ENCODE assay signal across 8 cellular contexts in genomic region chrX:24693453-24694202, GRCh38. TPM values are rescaled to one million over a fixed set of nuclear protein-coding genes. Genes with fewer than 3 reads are reported as not detected.
DNase-seq lines count a peak whose midpoint lies in the region; ATAC-seq, FAIRE-seq and TF ChIP-seq lines count a peak whose summit lies in the region.

TSS of gene POLA1 (plus strand) at chrX:24693918. CDS start at chrX:24693962, 44 bp downstream.

- ATAC-seq in GM19043 (IDR thresholded peaks at IDR 0.05; ENCODE audit: low read depth, unreplicated experiment) = peak; percentile 94
- ATAC-seq in HG03354 (IDR thresholded peaks at IDR 0.05; ENCODE audit: poor library complexity, severe bottlenecking, unreplicated experiment) = peak; percentile 96

- H3K4me2 ChIP-seq in keratinocyte (ENCODE audit: control insufficient read depth, extremely low read depth, insufficient read depth, low read depth, low read length) = peak within 1 kb of the TSS; percentile 73

- dilution Hi-C loops in keratinocyte (cut with MboI; ENCODE audit: extremely low pct_ligation_motif_present, low sequenced_read_pairs) = no loop called here

- DNase-seq in AML-193 (lab: John Stamatoyannopoulos, UW) = peak; percentile 78 to 82
- DNase-seq in NCI-H446 (lab: John Stamatoyannopoulos, UW) = peak; percentile 90 to 93
- DNase-seq in activated CD4-positive, CD25-positive, alpha-beta regulatory T cell treated with anti-CD3 and anti-CD28 coated beads, Interleukin-2, amount 50 U/mL, for 72 hours = peak; percentile 72
- peak; percentile 90 for DNase-seq in cerebellum (ENCODE audit: low spot score)
- peak; percentile 35 for DNase-seq in keratinocyte (ENCODE audit: low read depth, low spot score)
- DNase-seq in stimulated activated CD4-positive, alpha-beta T cell treated with anti-CD3 and anti-CD28 coated beads, Interleukin-12 subunit alpha, Interleukin-12 subunit beta, amount 100 ng/mL, for 48 hours (ENCODE audit: low read depth in 2 of 3, low spot score in 1 of 3) = peak; percentile 66 to 81 (median 77)

- no peaks in the 10 kb centered on the region for H3K27me3 ChIP-seq in keratinocyte (ENCODE audit: control insufficient read depth, extremely low read depth, insufficient read depth, low read length)

- peak; percentile 29 to 45 (median 30) for TF ChIP-seq CTCF in keratinocyte (optimal IDR thresholded peaks at IDR 0.05 in 1 of 3, IDR thresholded peaks at IDR 0.05 in 1 of 3, conservative IDR thresholded peaks at IDR 0.05 in 1 of 3; ENCODE audit: extremely low read depth in 1 of 3, insufficient read depth in 2 of 3, low read length in 3 of 3)

- peaks cover 29% of the 10 kb centered on the region for H3K79me2 ChIP-seq in keratinocyte (ENCODE audit: control insufficient read depth, insufficient read depth, low read length)

- H3K4me1 ChIP-seq in keratinocyte (ENCODE audit: control insufficient read depth, extremely low read depth, insufficient read depth, low read length) = no peaks in the 10 kb centered on the region

- no peak for FAIRE-seq in keratinocyte (lab: Jason Lieb, UNC)

- peak within 1 kb of the TSS; percentile 87 for H2AFZ ChIP-seq in keratinocyte (ENCODE audit: control insufficient read depth, low read length)

- H3K36me3 ChIP-seq in keratinocyte (ENCODE audit: control insufficient read depth in 2 of 2, extremely low read depth in 1 of 2, insufficient read depth in 2 of 2, low read length in 2 of 2) = peaks cover 0 to 3% of the 10 kb centered on the region in 2 experiments

- H4K20me1 ChIP-seq in keratinocyte (ENCODE audit: control insufficient read depth, extremely low read depth, insufficient read depth, low read length) = no peaks in the 10 kb centered on the region

- H3K4me3 ChIP-seq in keratinocyte (ENCODE audit: control insufficient read depth in 2 of 3, extremely low read depth in 1 of 3, insufficient read depth in 2 of 3, low read depth in 1 of 3, low read length in 3 of 3) = peak within 1 kb of the TSS; percentile 52 to 76 (median 71)

- no peaks in the 10 kb centered on the region for H3K9me1 ChIP-seq in keratinocyte (ENCODE audit: control insufficient read depth, extremely low read depth, insufficient read depth, low read length)

- peak within 1 kb of the TSS; percentile 71 for H3K9ac ChIP-seq in keratinocyte (ENCODE audit: control insufficient read depth, extremely low read depth, insufficient read depth, low read length)

- no peaks in the 10 kb centered on the region for H3K9me3 ChIP-seq in keratinocyte (ENCODE audit: control insufficient read depth, low read depth, low read length)

- peak within 1 kb of the TSS; percentile 62 for H3K27ac ChIP-seq in keratinocyte (ENCODE audit: control insufficient read depth, insufficient read depth, low read length)

RNA-seq across cellular contexts. Expression of gene POLA1, which starts in this region (rescaled TPM):
- 27.5 TPM for total RNA-seq in cerebellum
- 1.5 to 3.9 TPM (median 2.7 TPM) in 3 replicates for polyA plus RNA-seq in keratinocyte
- polyA plus RNA-seq in keratinocyte (2011; ENCODE audit: low read depth) = 3.3 TPM
- polyA plus RNA-seq in keratinocyte (2011; cell fraction: cytosol; rRNA removed) = 2.4 and 2.9 TPM in 2 replicates
- 3.5 TPM in 2 replicates for polyA plus RNA-seq in keratinocyte (2011; cell fraction: nucleus; rRNA removed)
- polyA plus RNA-seq in keratinocyte (2012; ENCODE audit: low replicate concordance) = 1.7 and 6.4 TPM in 2 replicates
- polyA minus RNA-seq in keratinocyte = 3.6 to 8.1 TPM (median 7.6 TPM) in 3 replicates
- 2.9 TPM for polyA minus RNA-seq in keratinocyte (2011; cell fraction: cytosol; rRNA and poly(A)+ RNA removed)
- polyA minus RNA-seq in keratinocyte (2011; cell fraction: nucleus; rRNA and poly(A)+ RNA removed) = 3.9 and 10.5 TPM in 2 replicates

Comparison
In these comparisons a context has a peak if more than half of its experiments do, and no peak if none do; other contexts are left out.
1. Peak in every context shown above with its lines: DNase-seq, ATAC-seq, H3K4me3 ChIP-seq and H3K27ac ChIP-seq.
2. DNase-seq: peak in every context shown above with its lines; median percentile 92 in NCI-H446; 90 in cerebellum; 80 in AML-193; 77 in stimulated activated CD4-positive, alpha-beta T cell treated with anti-CD3 and anti-CD28 coated beads, Interleukin-12 subunit alpha, Interleukin-12 subunit beta, amount 100 ng/mL, for 48 hours; 72 in activated CD4-positive, CD25-positive, alpha-beta regulatory T cell treated with anti-CD3 and anti-CD28 coated beads, Interleukin-2, amount 50 U/mL, for 72 hours; 35 in keratinocyte.